Comparison of ENCODE assay signal across 27 cellular contexts in genomic region chr1:167514278-167514677, GRCh38. TPM values are rescaled to one million over a fixed set of nuclear protein-coding genes. Genes with fewer than 3 reads are reported as not detected.
DNase-seq lines count a peak whose midpoint lies in the region; ATAC-seq and TF ChIP-seq lines count a peak whose summit lies in the region.
"Had no signal": no experiment of that assay in that cellular context is flagged by ENCODE, and none has a peak within 500 bp of the region (broad histone marks: within the 10 kb centered on the region; RNA-seq: fewer than 3 reads in every experiment).

No MANE protein-coding gene starts in this region.

- no peak overlapping the region for H2AFZ ChIP-seq in neuronal stem cell (ENCODE audit: low read length)

- peaks cover 63% of the 10 kb centered on the region for H3K4me1 Mint-ChIP-seq in activated CD4-positive, alpha-beta T cell treated with anti-CD3 and anti-CD28 coated beads, Interleukin-2, amount 10 ng/mL, durations not matched to agents 7 days and 5 days
- H3K4me1 Mint-ChIP-seq in CD4-positive, alpha-beta memory T cell, result peaks cover 43 to 99% (median 62%) of the 10 kb centered on the region in 4 donors
- H3K4me1 Mint-ChIP-seq in activated T-helper 1 cell treated with anti-CD3 and anti-CD28 coated beads, Interleukin-12 subunit alpha, Interleukin-12 subunit beta, Interleukin-2, Interleukin-4 antibody, amounts not matched to agents 30 ng/mL and 10 ng/mL and 1 ng/mL, durations not matched to agents 14 hours and 24 hours and 36 hours (ENCODE audit: low read depth), result peaks cover 84% of the 10 kb centered on the region
- H3K4me1 Mint-ChIP-seq in endodermal cell, result no peaks in the 10 kb centered on the region

- intact Hi-C loops in CD4-positive, alpha-beta memory T cell (cut with micrococcal nuclease), result loop anchor here (1.0 kb wide), 1 partner anchor 14 kb away; no protein-coding TSS in a partner anchor
- intact Hi-C loops in activated T-helper 1 cell treated with anti-CD3 and anti-CD28 coated beads, Interleukin-12 subunit alpha, Interleukin-12 subunit beta, Interleukin-2, Interleukin-4 antibody, amounts not matched to agents 30 ng/mL and 10 ng/mL and 1 ng/mL, durations not matched to agents 14 hours and 24 hours and 36 hours (cut with micrococcal nuclease), result loop anchor here (2.0 to 10.0 kb wide), 2 partner anchors 39 to 639 kb away; partner anchors contain the start of gene TADA1

- H4K8ac ChIP-seq in neuronal stem cell (ENCODE audit: low read depth, low read length), result no peak overlapping the region

- no peak overlapping the region for H2BK5ac ChIP-seq in neuronal stem cell (ENCODE audit: low read length)

- peaks cover 79% of the 10 kb centered on the region for H3K4me1 ChIP-seq in CD4-positive, alpha-beta memory T cell (ENCODE audit: insufficient read depth, low read length)
- H3K4me1 ChIP-seq in endodermal cell (ENCODE audit: control insufficient read depth, insufficient read depth, low read length) (no peaks in the 10 kb centered on the region), neuronal stem cell (ENCODE audit: control insufficient read depth in 2 of 2, insufficient read depth in 1 of 2, low read depth in 1 of 2, low read length in 2 of 2) (peaks cover 0 to 8% of the 10 kb centered on the region in 2 donors)
- H3K4me1 ChIP-seq: A549, adrenal gland, esophagus squamous epithelium, left lung, testis, uterus had no signal

- H2BK12ac ChIP-seq in neuronal stem cell (ENCODE audit: low read length), result no peak overlapping the region

- H2AK5ac ChIP-seq in neuronal stem cell (ENCODE audit: low read depth, low read length), result no peak overlapping the region

- H3K23ac ChIP-seq in neuronal stem cell (ENCODE audit: low read depth, low read length, poor library complexity), result no peak overlapping the region

- no peaks in the 10 kb centered on the region for H3K36me3 ChIP-seq in CD4-positive, alpha-beta memory T cell (ENCODE audit: insufficient read depth, low read length)
- no peaks in the 10 kb centered on the region for H3K36me3 ChIP-seq in endodermal cell (ENCODE audit: control insufficient read depth, insufficient read depth, low read length)
- H3K36me3 ChIP-seq in neuronal stem cell (replicated peaks in 1 of 2; ENCODE audit: control insufficient read depth in 2 of 2, insufficient read depth in 2 of 2, low read length in 2 of 2), result no peaks in the 10 kb centered on the region
- H3K36me3 ChIP-seq: adrenal gland, esophagus squamous epithelium, left lung, ovary, uterus had no signal

- CTCF ChIA-PET in activated CD4-positive, alpha-beta T cell treated with anti-CD3 and anti-CD28 coated beads, Interleukin-2, amount 10 ng/mL, durations not matched to agents 7 days and 5 days (lab: Charles Lee), result interaction anchor here (0.5 to 1.5 kb wide), 5 partner anchors 12 to 369 kb away, joined by 3 to 4 read pairs (median 3); no protein-coding TSS in a partner anchor
- CTCF ChIA-PET in CD4-positive, alpha-beta memory T cell (lab: Charles Lee; ENCODE audit: partially characterized antibody), result interaction anchor here (0.6 to 8.3 kb wide), 12 partner anchors 14 to 294 kb away, joined by 3 to 146 read pairs (median 3); partner anchors contain the start of gene POU2F1

- no peak overlapping the region for H3K4me2 ChIP-seq in neuronal stem cell (ENCODE audit: insufficient read depth, low read length, poor library complexity, severe bottlenecking)
- H3K4me2 ChIP-seq: A549, GM23338, SK-N-SH had no signal

- H3K4me3 Mint-ChIP-seq in activated CD4-positive, alpha-beta T cell treated with anti-CD3 and anti-CD28 coated beads, Interleukin-2, amount 10 ng/mL, durations not matched to agents 7 days and 5 days, result peak overlapping the region; percentile 100
- peak overlapping the region; percentile 95 to 100 (median 99) for H3K4me3 Mint-ChIP-seq in CD4-positive, alpha-beta memory T cell
- peak overlapping the region; percentile 97 for H3K4me3 Mint-ChIP-seq in activated T-helper 1 cell treated with anti-CD3 and anti-CD28 coated beads, Interleukin-12 subunit alpha, Interleukin-12 subunit beta, Interleukin-2, Interleukin-4 antibody, amounts not matched to agents 30 ng/mL and 10 ng/mL and 1 ng/mL, durations not matched to agents 14 hours and 24 hours and 36 hours
- no peak overlapping the region for H3K4me3 Mint-ChIP-seq in endodermal cell
- H3K4me3 Mint-ChIP-seq: brain, GM23338, HFFc6, nephron had no signal

- POLR2A ChIA-PET in activated CD4-positive, alpha-beta T cell treated with anti-CD3 and anti-CD28 coated beads, Interleukin-2, amount 10 ng/mL, durations not matched to agents 7 days and 5 days (lab: Charles Lee), result interaction anchor here (1.0 kb wide), 1 partner anchor 294 kb away, joined by 3 read pairs; no protein-coding TSS in a partner anchor
- POLR2A ChIA-PET in CD4-positive, alpha-beta memory T cell (lab: Charles Lee; ENCODE audit: partially characterized antibody), result interaction anchor here (1.2 to 7.2 kb wide), 13 partner anchors 12 to 422 kb away, joined by 3 to 236 read pairs (median 55); partner anchors contain the start of genes CREG1, DCAF6, MPC2 and POU2F1

- peak overlapping the region; percentile 94 for H3K27ac ChIP-seq in CD4-positive, alpha-beta memory T cell (ENCODE audit: low read depth, low read length)
- H3K27ac ChIP-seq in endodermal cell (ENCODE audit: low read depth, low read length) (no peak overlapping the region), neuronal stem cell (replicated peaks; ENCODE audit: low read length) (no peak overlapping the region)
- H3K27ac ChIP-seq: A549, adrenal gland, esophagus squamous epithelium, left lung, ovary, testis, uterus had no signal

- H3K9ac ChIP-seq in endodermal cell (ENCODE audit: extremely low read depth, low read length, poor library complexity, severe bottlenecking) (no peak overlapping the region), neuronal stem cell (ENCODE audit: low read depth, low read length, poor library complexity) (no peak overlapping the region)
- H3K9ac ChIP-seq: SK-N-SH had no signal

- peak; percentile 26 for DNase-seq in activated CD4-positive, alpha-beta T cell treated with anti-CD3 and anti-CD28 coated beads, Interleukin-2, amount 10 ng/mL, durations not matched to agents 7 days and 5 days
- DNase-seq in activated CD4-positive, alpha-beta T cell treated with anti-CD3 and anti-CD28 coated beads, Interleukin-2, amount 50 U/mL, for 4 hours, result no peak
- no peak for DNase-seq in CD4-positive, alpha-beta memory T cell
- no peak for DNase-seq in activated T-helper 1 cell treated with anti-CD3 and anti-CD28 coated beads, Interleukin-12 subunit alpha, Interleukin-12 subunit beta, Interleukin-2, Interleukin-4 antibody, amounts not matched to agents 30 ng/mL and 10 ng/mL and 1 ng/mL, durations not matched to agents 14 hours and 24 hours and 36 hours (ENCODE audit: low spot score)
- DNase-seq in endodermal cell, result peak; percentile 16
- no peak for DNase-seq in NCI-H2029 (lab: John Stamatoyannopoulos, UW)
- DNase-seq in neuronal stem cell (ENCODE audit: low spot score), result no peak
- DNase-seq: adrenal gland; esophagus squamous epithelium; HFFc6; IMR-90; left lung; NCI-H1105 treated with DMSO at 0.1 percent for 48 hours; NCI-H774; ovary; retina; SK-N-SH; small intestine; stimulated activated CD4-positive, alpha-beta T cell treated with anti-CD3 and anti-CD28 coated beads, Interleukin-2, amount 100 ng/mL, for 24 hours; testis; uterus had no signal

- no peaks in the 10 kb centered on the region for H3K79me1 ChIP-seq in neuronal stem cell (ENCODE audit: low read depth, low read length)

- no peak overlapping the region for H3K4ac ChIP-seq in neuronal stem cell (ENCODE audit: low read length)

- H3K9me3 ChIP-seq in CD4-positive, alpha-beta memory T cell (ENCODE audit: control insufficient read depth in 1 of 2, low read length in 2 of 2), result no peaks in the 10 kb centered on the region
- H3K9me3 ChIP-seq in endodermal cell (ENCODE audit: control insufficient read depth, low read length) (no peaks in the 10 kb centered on the region), neuronal stem cell (replicated peaks in 1 of 2; ENCODE audit: control insufficient read depth in 2 of 2, insufficient read depth in 1 of 2, low read depth in 1 of 2, low read length in 2 of 2) (no peaks in the 10 kb centered on the region)
- H3K9me3 ChIP-seq: A549, adrenal gland, esophagus squamous epithelium, left lung, ovary, SK-N-SH, testis, uterus had no signal

- WGBS in endodermal cell (ENCODE audit: insufficient coverage in 1 of 2, insufficient read length in 1 of 2), 2 experiments, result 96% methylated on average over 7 to 10 of the region's 10 CpGs
- no CpG with 5 or more reads among the region's 10 CpGs for WGBS in neuronal stem cell (ENCODE audit: extremely low coverage in 2 of 2, insufficient read length in 2 of 2, insufficient replicate concordance in 1 of 2), 2 donors

- no peak overlapping the region for H2BK15ac ChIP-seq in neuronal stem cell (ENCODE audit: low read length)

- H2BK120ac ChIP-seq in neuronal stem cell (ENCODE audit: low read depth, low read length), result no peak overlapping the region

- H3K27me3 ChIP-seq in CD4-positive, alpha-beta memory T cell (ENCODE audit: insufficient read depth, low read length), result no peaks in the 10 kb centered on the region
- H3K27me3 ChIP-seq in endodermal cell (ENCODE audit: control insufficient read depth, insufficient read depth, low read length, poor library complexity, severe bottlenecking) (no peaks in the 10 kb centered on the region), neuronal stem cell (ENCODE audit: control insufficient read depth in 3 of 3, insufficient read depth in 3 of 3, low read depth in 1 of 3, low read length in 3 of 3) (no peaks in the 10 kb centered on the region)
- H3K27me3 ChIP-seq: adrenal gland, left lung, ovary, testis, uterus had no signal

- peak overlapping the region; percentile 50 to 83 for H3K4me3 ChIP-seq in CD4-positive, alpha-beta memory T cell (ENCODE audit: low read length in 2 of 2)
- H3K4me3 ChIP-seq in endodermal cell (ENCODE audit: low read length), result no peak overlapping the region
- H3K4me3 ChIP-seq in neuronal stem cell (ENCODE audit: low read length in 2 of 2), result no peak overlapping the region
- H3K4me3 ChIP-seq: A549, adrenal gland, GM12878, GM23338, left lung, ovary, testis, uterus had no signal

- peaks cover 79% of the 10 kb centered on the region for H3K36me3 Mint-ChIP-seq in activated CD4-positive, alpha-beta T cell treated with anti-CD3 and anti-CD28 coated beads, Interleukin-2, amount 10 ng/mL, durations not matched to agents 7 days and 5 days (ENCODE audit: low read depth)
- H3K36me3 Mint-ChIP-seq in CD4-positive, alpha-beta memory T cell, result peaks cover 56 to 82% of the 10 kb centered on the region in 2 donors
- peaks cover 73% of the 10 kb centered on the region for H3K36me3 Mint-ChIP-seq in activated T-helper 1 cell treated with anti-CD3 and anti-CD28 coated beads, Interleukin-12 subunit alpha, Interleukin-12 subunit beta, Interleukin-2, Interleukin-4 antibody, amounts not matched to agents 30 ng/mL and 10 ng/mL and 1 ng/mL, durations not matched to agents 14 hours and 24 hours and 36 hours (ENCODE audit: low read depth)
- H3K36me3 Mint-ChIP-seq in endodermal cell (ENCODE audit: low read depth), result no peaks in the 10 kb centered on the region
- H3K36me3 Mint-ChIP-seq: brain had no signal

- no peak for ATAC-seq in activated CD4-positive, CD25-positive, alpha-beta regulatory T cell treated with anti-CD3 and anti-CD28 coated beads, Interleukin-2, amount 50 U/mL, for 24 hours
- ATAC-seq: A549, GM12878, GM23338, left lung had no signal

- no peak overlapping the region for H4K91ac ChIP-seq in neuronal stem cell (ENCODE audit: low read depth, low read length, poor library complexity)

- no peaks in the 10 kb centered on the region for H3K9me3 Mint-ChIP-seq in activated CD4-positive, alpha-beta T cell treated with anti-CD3 and anti-CD28 coated beads, Interleukin-2, amount 10 ng/mL, durations not matched to agents 7 days and 5 days
- H3K9me3 Mint-ChIP-seq in CD4-positive, alpha-beta memory T cell, result no peaks in the 10 kb centered on the region
- no peaks in the 10 kb centered on the region for H3K9me3 Mint-ChIP-seq in activated T-helper 1 cell treated with anti-CD3 and anti-CD28 coated beads, Interleukin-12 subunit alpha, Interleukin-12 subunit beta, Interleukin-2, Interleukin-4 antibody, amounts not matched to agents 30 ng/mL and 10 ng/mL and 1 ng/mL, durations not matched to agents 14 hours and 24 hours and 36 hours
- no peaks in the 10 kb centered on the region for H3K9me3 Mint-ChIP-seq in endodermal cell
- H3K9me3 Mint-ChIP-seq: brain, GM23338, HFFc6, nephron had no signal

- H3K18ac ChIP-seq in neuronal stem cell (ENCODE audit: low read length), result no peak overlapping the region

- no peak for TF ChIP-seq CTCF in endodermal cell (conservative IDR thresholded peaks at IDR 0.05)

- H3K27ac Mint-ChIP-seq in activated CD4-positive, alpha-beta T cell treated with anti-CD3 and anti-CD28 coated beads, Interleukin-2, amount 10 ng/mL, durations not matched to agents 7 days and 5 days, result peak overlapping the region; percentile 100
- H3K27ac Mint-ChIP-seq in CD4-positive, alpha-beta memory T cell, result peak overlapping the region; percentile 97 to 100 (median 99)
- H3K27ac Mint-ChIP-seq in activated T-helper 1 cell treated with anti-CD3 and anti-CD28 coated beads, Interleukin-12 subunit alpha, Interleukin-12 subunit beta, Interleukin-2, Interleukin-4 antibody, amounts not matched to agents 30 ng/mL and 10 ng/mL and 1 ng/mL, durations not matched to agents 14 hours and 24 hours and 36 hours, result peak overlapping the region; percentile 52
- H3K27ac Mint-ChIP-seq in endodermal cell, result no peak overlapping the region
- H3K27ac Mint-ChIP-seq: brain, GM23338, HFFc6, nephron had no signal

- no peak overlapping the region for H3K14ac ChIP-seq in neuronal stem cell (ENCODE audit: low read length)

- no peaks in the 10 kb centered on the region for H3K27me3 Mint-ChIP-seq in activated CD4-positive, alpha-beta T cell treated with anti-CD3 and anti-CD28 coated beads, Interleukin-2, amount 10 ng/mL, durations not matched to agents 7 days and 5 days
- no peaks in the 10 kb centered on the region for H3K27me3 Mint-ChIP-seq in CD4-positive, alpha-beta memory T cell
- H3K27me3 Mint-ChIP-seq in activated T-helper 1 cell treated with anti-CD3 and anti-CD28 coated beads, Interleukin-12 subunit alpha, Interleukin-12 subunit beta, Interleukin-2, Interleukin-4 antibody, amounts not matched to agents 30 ng/mL and 10 ng/mL and 1 ng/mL, durations not matched to agents 14 hours and 24 hours and 36 hours (ENCODE audit: insufficient read depth), result no peaks in the 10 kb centered on the region
- peaks cover 2% of the 10 kb centered on the region for H3K27me3 Mint-ChIP-seq in endodermal cell (ENCODE audit: insufficient read depth)

RNA-seq across cellular contexts. Expression of gene CD247, which starts 4.1 kb away (rescaled TPM):
- 100 to 1,000 TPM; 251 to 261 TPM for total RNA-seq in activated CD4-positive, alpha-beta T cell treated with anti-CD3 and anti-CD28 coated beads, Interleukin-2, amount 10 ng/mL, durations not matched to agents 7 days and 5 days
- 100 to 1,000 TPM; 340 to 341 TPM for total RNA-seq in CD4-positive, alpha-beta memory T cell
- 100 to 1,000 TPM; 260 to 404 TPM for polyA plus RNA-seq in CD4-positive, alpha-beta memory T cell
- total RNA-seq in activated T-helper 1 cell treated with anti-CD3 and anti-CD28 coated beads, Interleukin-12 subunit alpha, Interleukin-12 subunit beta, Interleukin-2, Interleukin-4 antibody, amounts not matched to agents 30 ng/mL and 10 ng/mL and 1 ng/mL, durations not matched to agents 14 hours and 24 hours and 36 hours, result 237 and 238 TPM in 2 replicates
- total RNA-seq in endodermal cell, result under 1 TPM; 0.46 to 0.55 TPM
- polyA plus RNA-seq in endodermal cell (2013, experiment 1 of 2), result 0.36 TPM
- polyA plus RNA-seq in endodermal cell (2013, experiment 2 of 2), result 0.50 TPM
- polyA plus RNA-seq in neuronal stem cell (2013, experiment 1 of 2), result 1.5 TPM
- 1.5 TPM for polyA plus RNA-seq in neuronal stem cell (2013, experiment 2 of 2)
- total RNA-seq: HFFc6, IMR-90 had no signal
- polyA plus RNA-seq: IMR-90 had no signal

RNA-seq across cellular contexts. Expression of gene CREG1, which starts 39.3 kb away (rescaled TPM):
- total RNA-seq in activated CD4-positive, alpha-beta T cell treated with anti-CD3 and anti-CD28 coated beads, Interleukin-2, amount 10 ng/mL, durations not matched to agents 7 days and 5 days, result 1 to 10 TPM; 8.0 to 8.2 TPM
- total RNA-seq in CD4-positive, alpha-beta memory T cell, result 10 to 100 TPM; 21.0 to 21.7 TPM
- polyA plus RNA-seq in CD4-positive, alpha-beta memory T cell, result 10 to 100 TPM; 19.4 to 27.7 TPM
- total RNA-seq in activated T-helper 1 cell treated with anti-CD3 and anti-CD28 coated beads, Interleukin-12 subunit alpha, Interleukin-12 subunit beta, Interleukin-2, Interleukin-4 antibody, amounts not matched to agents 30 ng/mL and 10 ng/mL and 1 ng/mL, durations not matched to agents 14 hours and 24 hours and 36 hours, result 15.3 and 16.8 TPM in 2 replicates
- total RNA-seq in endodermal cell, result 10 to 100 TPM; 19.0 to 19.7 TPM
- 29.6 TPM for polyA plus RNA-seq in endodermal cell (2013, experiment 1 of 2)
- 28.2 TPM for polyA plus RNA-seq in endodermal cell (2013, experiment 2 of 2)
- 32.6 TPM for polyA plus RNA-seq in neuronal stem cell (2013, experiment 1 of 2)
- 33.4 TPM for polyA plus RNA-seq in neuronal stem cell (2013, experiment 2 of 2)

Comparison
In these comparisons a context has a peak if more than half of its experiments do, and no peak if none do; other contexts are left out.
1. DNase-seq: peak in activated CD4-positive, alpha-beta T cell treated with anti-CD3 and anti-CD28 coated beads, Interleukin-2, amount 10 ng/mL, durations not matched to agents 7 days and 5 days (single experiment) and endodermal cell (single experiment); none in activated CD4-positive, alpha-beta T cell treated with anti-CD3 and anti-CD28 coated beads, Interleukin-2, amount 50 U/mL, for 4 hours (0 of 2), CD4-positive, alpha-beta memory T cell (0 of 5), activated T-helper 1 cell treated with anti-CD3 and anti-CD28 coated beads, Interleukin-12 subunit alpha, Interleukin-12 subunit beta, Interleukin-2, Interleukin-4 antibody, amounts not matched to agents 30 ng/mL and 10 ng/mL and 1 ng/mL, durations not matched to agents 14 hours and 24 hours and 36 hours (single experiment), NCI-H2029 (single experiment) and neuronal stem cell (single experiment).
2. H3K4me3 ChIP-seq: peak in CD4-positive, alpha-beta memory T cell (2 of 2); none in endodermal cell (single experiment) and neuronal stem cell (0 of 2).
3. RNA of gene CD247, which starts 4.1 kb away (total RNA-seq): 340 to 341 TPM in CD4-positive, alpha-beta memory T cell, 251 to 261 TPM in activated CD4-positive, alpha-beta T cell treated with anti-CD3 and anti-CD28 coated beads, Interleukin-2, amount 10 ng/mL, durations not matched to agents 7 days and 5 days and 237 to 238 TPM in activated T-helper 1 cell treated with anti-CD3 and anti-CD28 coated beads, Interleukin-12 subunit alpha, Interleukin-12 subunit beta, Interleukin-2, Interleukin-4 antibody, amounts not matched to agents 30 ng/mL and 10 ng/mL and 1 ng/mL, durations not matched to agents 14 hours and 24 hours and 36 hours; 0.46 to 0.55 TPM in endodermal cell; every median in the first group is over 100 times any median in the second.